In genomic region chr9:100227636-100228035, GRCh38 we compare ENCODE assay signal across 28 cellular contexts.
"Had no signal": no experiment of that assay in that cellular context is flagged by ENCODE, and none has a peak within 500 bp of the region (broad histone marks: within the 10 kb centered on the region; RNA-seq: fewer than 3 reads in every experiment).

No MANE protein-coding gene starts in this region.

- H3K79me2 ChIP-seq: parathyroid adenoma had no signal

- H3K27ac ChIP-seq: neural progenitor cell, ovary, parathyroid adenoma, psoas muscle, right lobe of liver, sigmoid colon, skin epidermis, spleen, stomach, thoracic aorta, thyroid gland, tibial nerve, upper lobe of left lung had no signal

- H3K27me3 ChIP-seq: neural progenitor cell, ovary, right lobe of liver, sigmoid colon, spleen, stomach, thyroid gland, tibial nerve, upper lobe of left lung had no signal

- H2AFZ ChIP-seq: neural progenitor cell, parathyroid adenoma had no signal

- ATAC-seq: naive thymus-derived CD4-positive, alpha-beta T cell; psoas muscle; right cardiac atrium; stimulated activated memory B cell treated with anti-CD40 and anti-IgM and Interleukin-4, amounts not matched to agents 10 μg/mL and 1 μg/mL and 100 μg/mL, for 72 hours had no signal

- FAIRE-seq: urothelium cell line had no signal

- H3K4me1 ChIP-seq: neural progenitor cell, parathyroid adenoma, psoas muscle, right lobe of liver, sigmoid colon, spleen, stomach, tibial nerve, upper lobe of left lung had no signal

- H3K9ac ChIP-seq: neural progenitor cell, parathyroid adenoma had no signal

- DNase-seq: naive thymus-derived CD4-positive, alpha-beta T cell; natural killer cell; occipital lobe; ovary; posterior cingulate gyrus; psoas muscle; right cardiac atrium; right lobe of liver; sigmoid colon; spleen; stimulated activated CD4-positive, alpha-beta T cell treated with anti-CD3 and anti-CD28 coated beads, Interleukin-12 subunit alpha, Interleukin-12 subunit beta, amount 100 ng/mL, for 4 hours; stimulated activated CD4-positive, alpha-beta T cell treated with anti-CD3 and anti-CD28 coated beads, Interleukin-1b, Interleukin-23, amount 100 ng/mL, for 48 hours; stimulated activated CD4-positive, alpha-beta T cell treated with anti-CD3 and anti-CD28 coated beads, Interleukin-4, amount 100 ng/mL, for 1 hour; stimulated activated CD4-positive, alpha-beta T cell treated with anti-CD3 and anti-CD28 coated beads, Interleukin-4, amount 100 ng/mL, for 4 hours; stimulated activated CD8-positive, alpha-beta memory T cell treated with anti-CD3 and anti-CD28 coated beads, Interleukin-4, amount 100 ng/mL, for 48 hours; stimulated activated naive CD4-positive, alpha-beta T cell; stomach; thyroid gland; trophoblast cell; upper lobe of left lung had no signal

- H3K9me3 ChIP-seq: ovary, right lobe of liver, sigmoid colon, thoracic aorta, thyroid gland, upper lobe of left lung had no signal

- H3K4me3 ChIP-seq: neural progenitor cell, ovary, psoas muscle, right lobe of liver, sigmoid colon, skin epidermis, smooth muscle cell, spleen, stomach, thoracic aorta, thyroid gland, tibial nerve, upper lobe of left lung had no signal

- H3K4me2 ChIP-seq: neural progenitor cell, smooth muscle cell had no signal

- H3K36me3 ChIP-seq: neural progenitor cell, ovary had no signal
